8 cellular contexts compared by ENCODE assay signal in the genomic region with DNA sequence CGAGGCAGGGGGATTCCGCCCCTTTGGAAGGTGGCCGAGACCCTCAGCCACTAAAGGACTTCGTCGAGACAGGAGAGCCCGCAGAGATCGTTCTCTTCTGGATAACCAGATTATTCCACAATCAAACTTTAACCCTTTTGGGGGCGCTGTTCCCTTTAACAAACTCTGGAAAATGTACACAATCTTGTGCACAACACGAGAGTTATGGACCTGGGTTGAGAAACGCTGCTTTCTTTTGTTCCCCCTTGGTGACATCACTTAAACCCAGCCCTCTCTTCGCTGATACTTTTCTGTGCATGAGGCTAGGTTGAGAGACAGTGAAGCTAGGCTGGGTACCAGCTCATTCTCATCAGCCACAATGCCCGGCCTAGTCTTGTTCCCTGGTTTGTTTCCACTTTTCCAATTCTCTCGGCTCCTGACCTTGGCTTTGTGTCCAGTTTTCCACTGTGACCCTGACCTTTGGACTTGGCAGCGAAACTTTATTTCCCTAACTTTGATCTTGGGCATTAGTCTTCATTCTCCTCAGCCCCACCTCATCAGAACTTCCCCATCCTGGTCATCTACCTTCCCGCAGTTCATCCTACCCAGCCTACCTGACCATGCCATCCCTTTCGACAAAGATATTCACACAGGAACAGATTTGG. TPM values are rescaled to one million over a fixed set of nuclear protein-coding genes. Genes with fewer than 3 reads are reported as not detected.
DNase-seq lines count a peak whose midpoint lies in the region; ATAC-seq and TF ChIP-seq lines count a peak whose summit lies in the region.

No MANE protein-coding gene starts in this region.

- CTCF ChIA-PET in Caco-2 (lab: Charles Lee) = no interaction called here

- H3K27me3 ChIP-seq in Caco-2 (replicated peaks; ENCODE audit: control insufficient read depth, insufficient read depth, low read length) (no peaks in the 10 kb centered on the region), cardiac muscle cell (no peaks in the 10 kb centered on the region)

- peaks cover 7% of the 10 kb centered on the region for H3K27me3 Mint-ChIP-seq in Caco-2 (ENCODE audit: insufficient read depth, unreplicated experiment)
- peaks cover 7% of the 10 kb centered on the region for H3K27me3 Mint-ChIP-seq in osteocyte (ENCODE audit: unreplicated experiment)

- H3K9me3 ChIP-seq in Caco-2 (no peaks in the 10 kb centered on the region), cardiac muscle cell (ENCODE audit: low read depth) (no peaks in the 10 kb centered on the region)

- H3K4me1 Mint-ChIP-seq in Caco-2 (ENCODE audit: low read depth, unreplicated experiment) (peaks cover 6% of the 10 kb centered on the region), osteocyte (ENCODE audit: unreplicated experiment) (peaks cover 24% of the 10 kb centered on the region)

- peak in 1 of 2 experiments; percentile 23 for TF ChIP-seq CTCF in Caco-2 (IDR thresholded peaks at IDR 0.05; ENCODE audit: insufficient read depth in 1 of 2, low read depth in 1 of 2, low read length in 1 of 2, severe bottlenecking in 1 of 2, unreplicated experiment in 1 of 2)
- peak; percentile 58 for TF ChIP-seq CTCF in cardiac muscle cell (IDR thresholded peaks at IDR 0.05; ENCODE audit: low read depth, low read length)
- peak; percentile 68 for TF ChIP-seq CTCF in osteocyte (IDR thresholded peaks at IDR 0.05)

- H3K27ac ChIP-seq in cardiac muscle cell = peak overlapping the region; percentile 92

- DNase-seq in Caco-2 (peak; percentile 39 to 54), HS-27A (ENCODE audit: low read depth) (peak; percentile 84), NCI-H774 (lab: John Stamatoyannopoulos, UW) (peak; percentile 70), cardiac muscle cell (ENCODE audit: low read depth in 1 of 2, low spot score in 1 of 2) (peak; percentile 82 to 93), osteocyte (ENCODE audit: extremely low spot score, unreplicated experiment) (no peak)
- DNase-seq in activated naive CD4-positive, alpha-beta T cell treated with anti-CD3 and anti-CD28 coated beads, Interleukin-2, amount 50 U/mL, for 72 hours (ENCODE audit: low spot score in 2 of 2) = peak in 1 of 2 donors; percentile 63

- ATAC-seq in GM19351 (IDR thresholded peaks at IDR 0.05; ENCODE audit: unreplicated experiment) (peak; percentile 15), HG03039 (IDR thresholded peaks at IDR 0.05; ENCODE audit: unreplicated experiment) (no peak)
- peak; percentile 23 to 39 for ATAC-seq in activated naive CD4-positive, alpha-beta T cell treated with anti-CD3 and anti-CD28 coated beads, Interleukin-2, amount 50 U/mL, for 72 hours

- intact Hi-C loops in Caco-2 (cut with micrococcal nuclease; ENCODE audit: unreplicated experiment) = loop anchor here (5.0 to 10.0 kb wide), 3 partner anchors 62 to 460 kb away; no protein-coding TSS in a partner anchor

- H3K36me3 ChIP-seq in Caco-2 (ENCODE audit: control insufficient read depth, insufficient read depth, low read length) (no peaks in the 10 kb centered on the region), cardiac muscle cell (no peaks in the 10 kb centered on the region)

- H3K4me1 ChIP-seq in Caco-2 = 0 out of 2 replicates have a peak, but pooled peaks cover 6% of the 10 kb centered on the region
- H3K4me1 ChIP-seq in cardiac muscle cell (ENCODE audit: low read depth) = peaks cover 11% of the 10 kb centered on the region

- H3K36me3 Mint-ChIP-seq in Caco-2 (ENCODE audit: insufficient read depth, unreplicated experiment) (peaks cover 14% of the 10 kb centered on the region), osteocyte (ENCODE audit: unreplicated experiment) (peaks cover 8% of the 10 kb centered on the region)
- H3K36me3 Mint-ChIP-seq in activated naive CD4-positive, alpha-beta T cell treated with anti-CD3 and anti-CD28 coated beads, Interleukin-2, amount 50 U/mL, for 72 hours = peaks cover 23 to 31% of the 10 kb centered on the region in 2 donors

- BruUV-seq in Caco-2 (replicated peaks; lab: Mats Ljungman, UMichigan) = TSS peak; percentile 89

- peak overlapping the region; percentile 77 for H3K27ac Mint-ChIP-seq in Caco-2 (ENCODE audit: unreplicated experiment)
- H3K27ac Mint-ChIP-seq in activated naive CD4-positive, alpha-beta T cell treated with anti-CD3 and anti-CD28 coated beads, Interleukin-2, amount 50 U/mL, for 72 hours = peak overlapping the region; percentile 89 to 94
- peak overlapping the region; percentile 99 for H3K27ac Mint-ChIP-seq in osteocyte (ENCODE audit: unreplicated experiment)

- peak overlapping the region; percentile 93 for H3K4me3 ChIP-seq in Caco-2 (ENCODE audit: low read depth, low read length)
- peak overlapping the region; percentile 78 for H3K4me3 ChIP-seq in cardiac muscle cell

- H3K9me3 Mint-ChIP-seq in Caco-2 (ENCODE audit: unreplicated experiment) = no peaks in the 10 kb centered on the region
- no peaks in the 10 kb centered on the region for H3K9me3 Mint-ChIP-seq in activated naive CD4-positive, alpha-beta T cell treated with anti-CD3 and anti-CD28 coated beads, Interleukin-2, amount 50 U/mL, for 72 hours
- no peaks in the 10 kb centered on the region for H3K9me3 Mint-ChIP-seq in osteocyte (ENCODE audit: unreplicated experiment)

- POLR2A ChIA-PET in Caco-2 (lab: Charles Lee) = no interaction called here

- H3K4me3 Mint-ChIP-seq in Caco-2 (ENCODE audit: unreplicated experiment) (peak overlapping the region; percentile 95), osteocyte (ENCODE audit: unreplicated experiment) (peak overlapping the region; percentile 89)

RNA-seq across cellular contexts. Expression of a gene that starts 0.8 kb away (rescaled TPM):
- total RNA-seq in Caco-2 (2022) = 52.6 and 55.6 TPM in 2 replicates
- total RNA-seq in activated naive CD4-positive, alpha-beta T cell treated with anti-CD3 and anti-CD28 coated beads, Interleukin-2, amount 50 U/mL, for 72 hours = 10 to 100 TPM; 51.0 to 81.8 TPM
- 32.3 and 40.0 TPM in 2 replicates for total RNA-seq in cardiac muscle cell
- polyA plus RNA-seq in cardiac muscle cell = 37.3 and 40.6 TPM in 2 replicates
- total RNA-seq in osteocyte = 45.6 and 51.8 TPM in 2 replicates
